In genomic region chr15:100786901-100787566, GRCh38 we compare ENCODE assay signal across 16 cellular contexts.
DNase-seq lines count a peak whose midpoint lies in the region; ATAC-seq and TF ChIP-seq lines count a peak whose summit lies in the region.
"Had no signal": no experiment of that assay in that cellular context is flagged by ENCODE, and none has a peak within 500 bp of the region (broad histone marks: within the 10 kb centered on the region; RNA-seq: fewer than 3 reads in every experiment).

No MANE protein-coding gene starts in this region.

- no peaks in the 10 kb centered on the region for H3K4me1 ChIP-seq in esophagus muscularis mucosa

- no peaks in the 10 kb centered on the region for H3K36me3 ChIP-seq in esophagus muscularis mucosa

- H3K27me3 ChIP-seq in esophagus muscularis mucosa: peaks cover 0 to 13% (median 0%) of the 10 kb centered on the region in 4 donors

- H3K9me3 ChIP-seq in esophagus muscularis mucosa: no peaks in the 10 kb centered on the region

- TF ChIP-seq CTCF in GM10248 (IDR thresholded peaks at IDR 0.05; ENCODE audit: control extremely low read depth, extremely low read depth, low read depth, missing control alignments) (no peak), NB4 (IDR thresholded peaks at IDR 0.05; ENCODE audit: low read depth, low read length) (no peak), esophagus muscularis mucosa (IDR thresholded peaks at IDR 0.05) (no peak)

- no peak for TF ChIP-seq POLR2A in NB4 (IDR thresholded peaks at IDR 0.05; ENCODE audit: extremely low read depth, insufficient read length)
- no peak for TF ChIP-seq POLR2A in esophagus muscularis mucosa (IDR thresholded peaks at IDR 0.05; ENCODE audit: low read depth)

- CTCF ChIA-PET in GM10248 (lab: Yijun Ruan, JAX): no interaction called here

- DNase-seq in GM10248 (ENCODE audit: extremely low spot score): peak; percentile 10
- peak; percentile 49 for DNase-seq in NB4 (ENCODE audit: low read depth)
- peak; percentile 81 for DNase-seq in esophagus muscularis mucosa (ENCODE audit: extremely low spot score)
- DNase-seq in posterior vena cava (ENCODE audit: low spot score): peak; percentile 55
- no peak for DNase-seq in left colon
- DNase-seq: CD4-positive, alpha-beta T cell; DMS79 treated with DMSO at 0.1 percent for 48 hours; GOT3; HFFc6; IMR-90; Kasumi-1; NCI-H187 treated with DMSO at 0.1 percent for 48 hours; NCI-H2171; Right ventricle myocardium superior had no signal

- H3K4me3 ChIP-seq in NB4 (ENCODE audit: low read depth, low read length) (no peak overlapping the region), esophagus muscularis mucosa (no peak overlapping the region)

- POLR2A ChIA-PET in GM10248 (lab: Yijun Ruan, JAX): no interaction called here

- intact Hi-C loops in esophagus muscularis mucosa (cut with DNase I) (no loop called here), posterior vena cava (cut with DNase I) (no loop called here), left colon (cut with DNase I, micrococcal nuclease) (no loop called here)

- H3K27ac ChIP-seq in esophagus muscularis mucosa (replicated peaks in 1 of 4): no peak overlapping the region

- ATAC-seq in HG03139 (IDR thresholded peaks at IDR 0.05; ENCODE audit: unreplicated experiment): no peak
- no peak for ATAC-seq in HG02678 (IDR thresholded peaks at IDR 0.05; ENCODE audit: unreplicated experiment)
- ATAC-seq in left colon: no peak

- 92% methylated on average over 26 of the region's 30 CpGs for WGBS in esophagus muscularis mucosa

- TF ChIP-seq EP300 in esophagus muscularis mucosa (IDR thresholded peaks at IDR 0.05): no peak

Comparison
In these comparisons a context has a peak if more than half of its experiments do, and no peak if none do; other contexts are left out.
1. DNase-seq: peak in GM10248 (single experiment), NB4 (single experiment), esophagus muscularis mucosa (single experiment) and posterior vena cava (single experiment); none in left colon (0 of 2).